Comparison of ENCODE assay signal across 18 cellular contexts in the genomic region with DNA sequence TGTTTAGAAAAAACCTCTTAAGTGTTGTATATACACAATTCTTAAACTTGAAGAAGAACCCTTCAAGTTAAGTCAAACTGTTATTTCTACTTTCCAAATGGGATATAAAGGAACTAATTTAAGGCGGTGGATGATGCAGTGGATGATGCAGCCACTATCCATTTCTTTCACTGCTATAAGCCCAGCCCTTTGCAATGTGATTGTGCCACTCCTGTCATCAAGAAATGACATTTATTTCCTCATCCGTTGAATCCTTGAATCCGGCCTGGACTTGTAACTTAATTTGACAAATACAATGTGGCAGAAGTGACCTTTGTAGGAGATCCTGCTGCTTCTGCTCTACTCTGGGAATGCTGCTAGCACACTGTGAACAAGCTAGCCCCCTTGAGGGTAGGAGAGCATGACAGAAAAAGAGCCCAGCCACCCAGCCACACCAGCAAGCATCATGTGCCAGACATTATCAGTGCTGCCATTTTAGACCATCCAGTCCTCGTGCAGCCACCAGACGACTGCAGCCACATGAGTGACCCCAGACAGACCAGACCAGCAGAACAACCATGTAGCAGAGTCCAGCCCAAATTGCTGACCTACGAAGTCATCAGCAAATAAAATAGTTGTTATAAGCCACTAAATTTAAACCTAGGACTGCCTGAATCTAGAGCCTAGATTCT. TPM values are rescaled to one million over a fixed set of nuclear protein-coding genes. Genes with fewer than 3 reads are reported as not detected.
DNase-seq lines count a peak whose midpoint lies in the region; ATAC-seq and TF ChIP-seq lines count a peak whose summit lies in the region.
"Had no signal": no experiment of that assay in that cellular context is flagged by ENCODE, and none has a peak within 500 bp of the region (broad histone marks: within the 10 kb centered on the region; RNA-seq: fewer than 3 reads in every experiment).

No MANE protein-coding gene starts in this region.

- no peaks in the 10 kb centered on the region for H3K9me3 Mint-ChIP-seq in endodermal cell
- no peaks in the 10 kb centered on the region for H3K9me3 Mint-ChIP-seq in nephron progenitor cell
- H3K9me3 Mint-ChIP-seq in CD4-positive, alpha-beta T cell = no peaks in the 10 kb centered on the region
- no peaks in the 10 kb centered on the region for H3K9me3 Mint-ChIP-seq in CD8-positive, alpha-beta memory T cell
- H3K9me3 Mint-ChIP-seq: activated T-cell treated with anti-CD3 and anti-CD28 coated beads, Interleukin-2, amount 50 U/mL, for 4 hours had no signal

- intact Hi-C loops in heart right ventricle (cut with DNase I) = loop anchor here in 1 of 10 donors (10.0 kb wide), 1 partner anchor 49 kb away; the partner anchor contains the start of gene UACA
- intact Hi-C loops in Right ventricle myocardium inferior (cut with DNase I) = loop anchor here (2.0 kb wide), 1 partner anchor 13 kb away; no protein-coding TSS in a partner anchor
- intact Hi-C loops in CD4-positive, alpha-beta T cell (cut with DNase I, micrococcal nuclease) = no loop called here

- no peaks in the 10 kb centered on the region for H3K36me3 Mint-ChIP-seq in endodermal cell (ENCODE audit: low read depth)
- H3K36me3 Mint-ChIP-seq in nephron progenitor cell (ENCODE audit: low read depth) = peaks cover 3% of the 10 kb centered on the region
- H3K36me3 Mint-ChIP-seq in CD4-positive, alpha-beta T cell (ENCODE audit: low read depth) = no peaks in the 10 kb centered on the region
- H3K36me3 Mint-ChIP-seq in CD8-positive, alpha-beta memory T cell = no peaks in the 10 kb centered on the region

- ATAC-seq in heart right ventricle (peak; percentile 22 to 75 (median 47)), Right ventricle myocardium inferior (no peak)
- ATAC-seq in stimulated activated naive CD8-positive, alpha-beta T cell treated with anti-CD3 and anti-CD28 coated beads, Interleukin-15, Interleukin-2, amounts not matched to agents 100 U/mL and 50 U/mL, for 24 hours = no peak
- ATAC-seq in CD4-positive, alpha-beta T cell (ENCODE audit: poor library complexity) = no peak
- ATAC-seq: activated T-cell treated with anti-CD3 and anti-CD28 coated beads, Interleukin-2, amount 50 U/mL, for 4 hours; GM12878; sciatic nerve had no signal

- H3K9me3 ChIP-seq in heart right ventricle (no peaks in the 10 kb centered on the region), endodermal cell (ENCODE audit: control insufficient read depth, low read length) (no peaks in the 10 kb centered on the region)
- no peaks in the 10 kb centered on the region for H3K9me3 ChIP-seq in CD4-positive, alpha-beta T cell (ENCODE audit: control insufficient read depth, low read length)
- no peaks in the 10 kb centered on the region for H3K9me3 ChIP-seq in CD8-positive, alpha-beta memory T cell (ENCODE audit: low read length)
- H3K9me3 ChIP-seq: upper lobe of left lung had no signal

- H3K4me3 ChIP-seq in heart right ventricle = no peak overlapping the region
- H3K4me3 ChIP-seq in endodermal cell (ENCODE audit: low read length) = no peak overlapping the region
- H3K4me3 ChIP-seq in CD8-positive, alpha-beta memory T cell (ENCODE audit: low read length) = no peak overlapping the region
- H3K4me3 ChIP-seq: GM12878, upper lobe of left lung had no signal

- peaks cover 0 to 4% (median 0%) of the 10 kb centered on the region in 9 donors for H3K36me3 ChIP-seq in heart right ventricle
- peaks cover 4% of the 10 kb centered on the region for H3K36me3 ChIP-seq in endodermal cell (ENCODE audit: control insufficient read depth, insufficient read depth, low read length)
- H3K36me3 ChIP-seq in CD8-positive, alpha-beta memory T cell (ENCODE audit: insufficient read depth, low read length) = no peaks in the 10 kb centered on the region
- H3K36me3 ChIP-seq: upper lobe of left lung had no signal

- H3K27me3 ChIP-seq in heart right ventricle (no peaks in the 10 kb centered on the region), endodermal cell (ENCODE audit: control insufficient read depth, insufficient read depth, low read length, poor library complexity, severe bottlenecking) (no peaks in the 10 kb centered on the region)
- no peaks in the 10 kb centered on the region for H3K27me3 ChIP-seq in CD4-positive, alpha-beta T cell (ENCODE audit: control insufficient read depth, insufficient read depth, low read length)
- H3K27me3 ChIP-seq in CD8-positive, alpha-beta memory T cell (ENCODE audit: insufficient read depth, low read length, poor library complexity, severe bottlenecking) = no peaks in the 10 kb centered on the region
- H3K27me3 ChIP-seq: upper lobe of left lung had no signal

- H3K27ac ChIP-seq in heart right ventricle = peak overlapping the region in 6 of 10 donors; percentile 4 to 60 (median 16)
- no peak overlapping the region for H3K27ac ChIP-seq in endodermal cell (ENCODE audit: low read depth, low read length)
- no peak overlapping the region for H3K27ac ChIP-seq in CD4-positive, alpha-beta T cell (ENCODE audit: low read depth, low read length)
- H3K27ac ChIP-seq in CD8-positive, alpha-beta memory T cell (ENCODE audit: low read depth, low read length) = no peak overlapping the region

- H3K4me1 Mint-ChIP-seq in endodermal cell (peaks cover 36% of the 10 kb centered on the region), nephron progenitor cell (peaks cover 11% of the 10 kb centered on the region)
- H3K4me1 Mint-ChIP-seq in CD4-positive, alpha-beta T cell (ENCODE audit: low read depth) = no peaks in the 10 kb centered on the region
- no peaks in the 10 kb centered on the region for H3K4me1 Mint-ChIP-seq in CD8-positive, alpha-beta memory T cell

- no peak overlapping the region for H3K9ac ChIP-seq in endodermal cell (ENCODE audit: extremely low read depth, low read length, poor library complexity, severe bottlenecking)

- POLR2A ChIA-PET in CD4-positive, alpha-beta T cell (lab: Charles Lee) = no interaction called here
- POLR2A ChIA-PET in CD8-positive, alpha-beta memory T cell (lab: Charles Lee) = interaction anchor here (0.6 kb wide), 1 partner anchor 153 kb away, joined by 3 read pairs; no protein-coding TSS in a partner anchor

- no peak overlapping the region for H3K4me3 Mint-ChIP-seq in endodermal cell
- H3K4me3 Mint-ChIP-seq in nephron progenitor cell = no peak overlapping the region
- H3K4me3 Mint-ChIP-seq in CD4-positive, alpha-beta T cell = no peak overlapping the region
- no peak overlapping the region for H3K4me3 Mint-ChIP-seq in CD8-positive, alpha-beta memory T cell
- H3K4me3 Mint-ChIP-seq: activated T-cell treated with anti-CD3 and anti-CD28 coated beads, Interleukin-2, amount 50 U/mL, for 4 hours had no signal

- DNase-seq in heart right ventricle (no peak), Right ventricle myocardium inferior (ENCODE audit: missing footprints) (no peak), endodermal cell (no peak), nephron progenitor cell (no peak)
- no peak for DNase-seq in stimulated activated CD4-positive, alpha-beta T cell treated with anti-CD3 and anti-CD28 coated beads, Interleukin-1b, Interleukin-23, amount 100 ng/mL, for 48 hours
- no peak for DNase-seq in stimulated activated naive CD8-positive, alpha-beta T cell treated with anti-CD3 and anti-CD28 coated beads, Interleukin-15, Interleukin-2, amounts not matched to agents 100 U/mL and 50 U/mL, for 24 hours
- no peak for DNase-seq in CD4-positive, alpha-beta T cell
- no peak for DNase-seq in CD8-positive, alpha-beta memory T cell
- DNase-seq: ACHN; activated CD4-positive, CD25-positive, alpha-beta regulatory T cell treated with anti-CD3 and anti-CD28 coated beads, Interleukin-2, amount 50 U/mL, for 72 hours; activated T-cell treated with anti-CD3 and anti-CD28 coated beads, Interleukin-2, amount 50 U/mL, for 4 hours; aorta; DMS153; NCI-H1436; NCI-H69; upper lobe of left lung had no signal

- TF ChIP-seq CTCF in heart right ventricle (IDR thresholded peaks at IDR 0.05) (no peak), endodermal cell (conservative IDR thresholded peaks at IDR 0.05) (peak; percentile 24), nephron progenitor cell (IDR thresholded peaks at IDR 0.05) (no peak)
- TF ChIP-seq CTCF in CD4-positive, alpha-beta T cell (IDR thresholded peaks at IDR 0.05) = no peak

- H3K27me3 Mint-ChIP-seq in endodermal cell (ENCODE audit: insufficient read depth) = no peaks in the 10 kb centered on the region
- H3K27me3 Mint-ChIP-seq in nephron progenitor cell (ENCODE audit: low read depth, poor library complexity) = no peaks in the 10 kb centered on the region
- H3K27me3 Mint-ChIP-seq in CD4-positive, alpha-beta T cell = peaks cover 19% of the 10 kb centered on the region
- H3K27me3 Mint-ChIP-seq in CD8-positive, alpha-beta memory T cell = peaks cover 10 to 11% of the 10 kb centered on the region in 2 donors

- peak overlapping the region; percentile 14 for H3K27ac Mint-ChIP-seq in endodermal cell
- H3K27ac Mint-ChIP-seq in nephron progenitor cell = peak overlapping the region; percentile 70
- H3K27ac Mint-ChIP-seq in CD4-positive, alpha-beta T cell = no peak overlapping the region
- H3K27ac Mint-ChIP-seq in CD8-positive, alpha-beta memory T cell = no peak overlapping the region

- 62% methylated on average over 6 of the region's 6 CpGs for WGBS in heart right ventricle, 2 donors
- WGBS in endodermal cell (ENCODE audit: insufficient coverage in 1 of 2, insufficient read length in 1 of 2), 2 experiments = 83 to 95% methylated on average over 2 to 6 of the region's 6 CpGs

- H3K4me1 ChIP-seq in heart right ventricle = peaks cover 6 to 90% (median 58%) of the 10 kb centered on the region in 9 donors
- H3K4me1 ChIP-seq in endodermal cell (ENCODE audit: control insufficient read depth, insufficient read depth, low read length) = peaks cover 6% of the 10 kb centered on the region
- no peaks in the 10 kb centered on the region for H3K4me1 ChIP-seq in CD8-positive, alpha-beta memory T cell (ENCODE audit: insufficient read depth, low read length)

- CTCF ChIA-PET in CD4-positive, alpha-beta T cell (lab: Charles Lee) = no interaction called here
- CTCF ChIA-PET in CD8-positive, alpha-beta memory T cell (lab: Charles Lee) = interaction anchor here (1.0 kb wide), 1 partner anchor 37 kb away, joined by 3 read pairs; no protein-coding TSS in a partner anchor

RNA-seq across cellular contexts. Expression of gene UACA, which starts 47.4 kb away (rescaled TPM):
- total RNA-seq in heart right ventricle (10 to 100 TPM; 38.4 to 60.3 (median 47.1) TPM), Right ventricle myocardium inferior (25.8 TPM), endodermal cell (10 to 100 TPM; 49.7 to 67.1 TPM)
- polyA plus RNA-seq in heart right ventricle = 10 to 100 TPM; 14.2 to 75.4 TPM
- polyA plus RNA-seq in endodermal cell (2013, experiment 1 of 2) = 40.9 TPM
- 41.7 TPM for polyA plus RNA-seq in endodermal cell (2013, experiment 2 of 2)
- total RNA-seq in CD4-positive, alpha-beta T cell = 1 to 10 TPM; 1.1 to 1.5 TPM
- total RNA-seq in CD8-positive, alpha-beta memory T cell = under 1 TPM; 0.53 to 0.81 TPM
- polyA plus RNA-seq in CD8-positive, alpha-beta memory T cell = not detected

Comparison
In these comparisons a context has a peak if more than half of its experiments do, and no peak if none do; other contexts are left out.
1. ATAC-seq: peak in heart right ventricle (8 of 8); none in Right ventricle myocardium inferior (single experiment), stimulated activated naive CD8-positive, alpha-beta T cell treated with anti-CD3 and anti-CD28 coated beads, Interleukin-15, Interleukin-2, amounts not matched to agents 100 U/mL and 50 U/mL, for 24 hours (single experiment) and CD4-positive, alpha-beta T cell (single experiment).
2. H3K27ac ChIP-seq: peak in heart right ventricle (6 of 10); none in endodermal cell (single experiment), CD4-positive, alpha-beta T cell (single experiment) and CD8-positive, alpha-beta memory T cell (single experiment).
3. H3K27ac Mint-ChIP-seq: peak in endodermal cell (single experiment) and nephron progenitor cell (single experiment); none in CD4-positive, alpha-beta T cell (single experiment) and CD8-positive, alpha-beta memory T cell (0 of 8).
4. RNA of gene UACA, which starts 47.4 kb away (total RNA-seq): 49.7 to 67.1 TPM in endodermal cell, 38.4 to 60.3 TPM in heart right ventricle and 25.8 TPM in Right ventricle myocardium inferior (single experiment); 1.1 to 1.5 TPM in CD4-positive, alpha-beta T cell and 0.53 to 0.81 TPM in CD8-positive, alpha-beta memory T cell; every median in the first group is over 10 times any median in the second.